8 cellular contexts compared by ENCODE assay signal in the genomic region with DNA sequence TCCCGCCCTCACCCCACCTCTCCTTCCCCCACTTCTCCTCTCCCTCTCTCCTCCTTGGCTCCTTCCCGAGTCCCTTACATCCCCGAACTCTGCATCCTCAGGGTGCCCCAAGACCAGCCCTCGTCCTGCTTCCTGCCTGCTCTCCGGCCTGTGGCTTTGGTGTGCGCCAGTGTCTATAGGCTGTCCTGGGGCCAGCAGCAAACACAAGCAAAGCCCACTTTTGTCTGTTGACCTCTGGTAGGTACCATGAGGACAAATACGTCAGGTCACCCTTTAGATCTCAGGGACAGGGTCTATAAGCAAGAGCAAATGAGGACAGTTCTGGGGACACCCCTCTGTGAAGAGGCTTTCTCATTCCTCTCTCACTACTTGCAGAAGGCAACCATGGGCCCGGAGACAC. TPM values are rescaled to one million over a fixed set of nuclear protein-coding genes. Genes with fewer than 3 reads are reported as not detected.
DNase-seq lines count a peak whose midpoint lies in the region; ATAC-seq, FAIRE-seq and TF ChIP-seq lines count a peak whose summit lies in the region.

No MANE protein-coding gene starts in this region.

- H3K4me3 Mint-ChIP-seq in naive B cell: peak overlapping the region; percentile 65 to 95 (median 91)

- no peak overlapping the region for H3K9ac ChIP-seq in HUES6 (ENCODE audit: low read length)

- TF ChIP-seq CTCF in A549 (IDR thresholded peaks at IDR 0.05): no peak
- TF ChIP-seq CTCF in bronchial epithelial cell (IDR thresholded peaks at IDR 0.05; ENCODE audit: insufficient read depth, low read length, severe bottlenecking): no peak
- TF ChIP-seq CTCF in adrenal gland (IDR thresholded peaks at IDR 0.05): no peak

- 0 out of 3 replicates have a peak, but pooled peaks cover 3% of the 10 kb centered on the region for H3K4me1 ChIP-seq in A549
- H3K4me1 ChIP-seq in HUES6 (ENCODE audit: control insufficient read depth, insufficient read depth, low read length): peaks cover 13% of the 10 kb centered on the region
- H3K4me1 ChIP-seq in adrenal gland (replicated peaks in 1 of 2): peaks cover 0 to 13% of the 10 kb centered on the region in 2 donors

- no peak for TF ChIP-seq EP300 in A549 (IDR thresholded peaks at IDR 0.05)

- H3K9me3 Mint-ChIP-seq in naive B cell: no peaks in the 10 kb centered on the region

- TF ChIP-seq POLR2A in A549 (IDR thresholded peaks at IDR 0.05; ENCODE audit: low read length): no peak
- no peak for TF ChIP-seq POLR2A in adrenal gland (IDR thresholded peaks at IDR 0.05)

- H3K9me3 ChIP-seq in A549 (no peaks in the 10 kb centered on the region), HUES6 (ENCODE audit: control insufficient read depth, insufficient read depth, low read depth, low read length) (no peaks in the 10 kb centered on the region), adrenal gland (replicated peaks in 1 of 3) (no peaks in the 10 kb centered on the region)

- DNase-seq in A549 (ENCODE audit: low read depth in 1 of 2, low spot score in 1 of 2): peak in 1 of 2 experiments; percentile 32
- DNase-seq in bronchial epithelial cell (ENCODE audit: low read depth): no peak
- DNase-seq in naive B cell: no peak
- DNase-seq in kidney tubule cell (ENCODE audit: low spot score): no peak
- no peak for DNase-seq in midbrain (lab: John Stamatoyannopoulos, UW)
- DNase-seq in adrenal gland: no peak
- no peak for DNase-seq in NCI-H446 treated with DMSO at 0.1 percent for 48 hours (lab: John Stamatoyannopoulos, UW)

- H3K36me3 Mint-ChIP-seq in naive B cell: no peaks in the 10 kb centered on the region

- H3K4me2 ChIP-seq in A549: peak overlapping the region; percentile 91

- H3K27me3 ChIP-seq in HUES6 (ENCODE audit: control insufficient read depth, insufficient read depth, low read length): peaks cover 34% of the 10 kb centered on the region
- no peaks in the 10 kb centered on the region for H3K27me3 ChIP-seq in bronchial epithelial cell (ENCODE audit: control insufficient read depth, insufficient read depth, low read length)
- no peaks in the 10 kb centered on the region for H3K27me3 ChIP-seq in adrenal gland

- peaks cover 13 to 15% (median 13%) of the 10 kb centered on the region in 3 donors for H3K4me1 Mint-ChIP-seq in naive B cell

- POLR2A ChIA-PET in A549 (lab: Yijun Ruan, JAX): interaction anchor here (1.2 kb wide), 1 partner anchor 11 kb away, joined by 4 read pairs; a partner anchor contains a TSS

- no peaks in the 10 kb centered on the region for H3K36me3 ChIP-seq in HUES6 (ENCODE audit: control insufficient read depth, insufficient read depth, low read length)
- no peaks in the 10 kb centered on the region for H3K36me3 ChIP-seq in bronchial epithelial cell (ENCODE audit: control insufficient read depth, insufficient read depth, low read length)
- no peaks in the 10 kb centered on the region for H3K36me3 ChIP-seq in adrenal gland (replicated peaks in 1 of 2)

- H3K27ac Mint-ChIP-seq in naive B cell: peak overlapping the region in 4 of 6 donors; percentile 70 to 89 (median 78)

- H3K27me3 Mint-ChIP-seq in naive B cell: peaks cover 15 to 22% (median 22%) of the 10 kb centered on the region in 3 donors

- peak overlapping the region; percentile 63 for H3K4me3 ChIP-seq in A549
- peak overlapping the region; percentile 67 for H3K4me3 ChIP-seq in HUES6 (ENCODE audit: low read depth, low read length)
- H3K4me3 ChIP-seq in bronchial epithelial cell (ENCODE audit: low read depth, low read length): peak overlapping the region; percentile 58
- H3K4me3 ChIP-seq in adrenal gland: peak overlapping the region in 1 of 4 donors; percentile 60

- CTCF ChIA-PET in A549 (lab: Yijun Ruan, JAX): interaction anchor here (0.7 to 46.6 kb wide), 6 partner anchors 8 to 91 kb away, joined by 3 to 1398 read pairs (median 8); a partner anchor contains a TSS

- FAIRE-seq in A549 (lab: Jason Lieb, UNC): no peak
- FAIRE-seq in bronchial epithelial cell (lab: Jason Lieb, UNC): no peak

- H3K27ac ChIP-seq in A549: peak overlapping the region; percentile 74 to 91
- H3K27ac ChIP-seq in HUES6 (ENCODE audit: low read depth, low read length): no peak overlapping the region
- H3K27ac ChIP-seq in adrenal gland: peak overlapping the region in 1 of 5 donors; percentile 75

- 36% methylated on average over 7 of the region's 8 CpGs for WGBS in A549 (ENCODE audit: missing lambda C conversion rate)
- WGBS in adrenal gland, 4 donors: 17 to 24% (median 21%) methylated on average over 7 to 8 of the region's 8 CpGs

- no peak for TF ChIP-seq RAD21 in A549 (conservative IDR thresholded peaks at IDR 0.05 in 1 of 2, IDR thresholded peaks at IDR 0.05 in 1 of 2)

- ATAC-seq in A549: peak; percentile 34 to 48; a peak in 5 of 6 replicates
- ATAC-seq in naive B cell (ENCODE audit: low read depth in 2 of 2): no peak

- intact Hi-C loops in adrenal gland (cut with DNase I): no loop called here

TF ChIP-seq in A549, 52 proteins besides CTCF, POLR2A, EP300 and RAD21:
- TF ChIP-seq CBX2 (IDR thresholded peaks at IDR 0.05; ENCODE audit: borderline replicate concordance, low read depth): no peak
- TF ChIP-seq EHMT2 (IDR thresholded peaks at IDR 0.05; ENCODE audit: low read depth): no peak
- no peak for TF ChIP-seq PHF8 (IDR thresholded peaks at IDR 0.05; ENCODE audit: borderline replicate concordance, low read depth)
- no peak for TF ChIP-seq CHD4 (IDR thresholded peaks at IDR 0.05; ENCODE audit: borderline replicate concordance)
- no peak for TF ChIP-seq RCOR1 (IDR thresholded peaks at IDR 0.05; ENCODE audit: low read depth, low read length)
- TF ChIP-seq, protein P1, sequence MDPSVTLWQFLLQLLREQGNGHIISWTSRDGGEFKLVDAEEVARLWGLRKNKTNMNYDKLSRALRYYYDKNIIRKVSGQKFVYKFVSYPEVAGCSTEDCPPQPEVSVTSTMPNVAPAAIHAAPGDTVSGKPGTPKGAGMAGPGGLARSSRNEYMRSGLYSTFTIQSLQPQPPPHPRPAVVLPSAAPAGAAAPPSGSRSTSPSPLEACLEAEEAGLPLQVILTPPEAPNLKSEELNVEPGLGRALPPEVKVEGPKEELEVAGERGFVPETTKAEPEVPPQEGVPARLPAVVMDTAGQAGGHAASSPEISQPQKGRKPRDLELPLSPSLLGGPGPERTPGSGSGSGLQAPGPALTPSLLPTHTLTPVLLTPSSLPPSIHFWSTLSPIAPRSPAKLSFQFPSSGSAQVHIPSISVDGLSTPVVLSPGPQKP (IDR thresholded peaks at IDR 0.05; ENCODE audit: low read depth, low read length): no peak
- no peak for TF ChIP-seq NR3C1 (IDR thresholded peaks at IDR 0.05)
- no peak for TF ChIP-seq POLR2AphosphoS2 (conservative IDR thresholded peaks at IDR 0.05; ENCODE audit: low read length)
- TF ChIP-seq HOXB13 (CRISPR knock-in tag; IDR thresholded peaks at IDR 0.05; ENCODE audit: low read depth): no peak
- no peak for TF ChIP-seq HEYL (CRISPR knock-in tag; IDR thresholded peaks at IDR 0.05)
- no peak for TF ChIP-seq ZSCAN20 (CRISPR knock-in tag; IDR thresholded peaks at IDR 0.05)
- TF ChIP-seq TFCP2L1 (CRISPR knock-in tag; IDR thresholded peaks at IDR 0.05): no peak
- TF ChIP-seq SREBF2 (IDR thresholded peaks at IDR 0.05): no peak
- TF ChIP-seq, protein P2, sequence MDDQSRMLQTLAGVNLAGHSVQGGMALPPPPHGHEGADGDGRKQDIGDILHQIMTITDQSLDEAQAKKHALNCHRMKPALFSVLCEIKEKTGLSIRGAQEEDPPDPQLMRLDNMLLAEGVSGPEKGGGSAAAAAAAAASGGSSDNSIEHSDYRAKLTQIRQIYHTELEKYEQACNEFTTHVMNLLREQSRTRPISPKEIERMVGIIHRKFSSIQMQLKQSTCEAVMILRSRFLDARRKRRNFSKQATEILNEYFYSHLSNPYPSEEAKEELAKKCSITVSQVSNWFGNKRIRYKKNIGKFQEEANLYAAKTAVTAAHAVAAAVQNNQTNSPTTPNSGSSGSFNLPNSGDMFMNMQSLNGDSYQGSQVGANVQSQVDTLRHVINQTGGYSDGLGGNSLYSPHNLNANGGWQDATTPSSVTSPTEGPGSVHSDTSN (IDR thresholded peaks at IDR 0.05): no peak
- TF ChIP-seq CBX8 (IDR thresholded peaks at IDR 0.05): no peak
- TF ChIP-seq RNF2 (IDR thresholded peaks at IDR 0.05; ENCODE audit: borderline replicate concordance, low read depth): no peak
- no peak for TF ChIP-seq NFE2L2 (conservative IDR thresholded peaks at IDR 0.05; ENCODE audit: low read length)
- no peak for TF ChIP-seq NPAS2 (CRISPR knock-in tag; IDR thresholded peaks at IDR 0.05; ENCODE audit: borderline replicate concordance)
- no peak for TF ChIP-seq ZFP36 (IDR thresholded peaks at IDR 0.05; ENCODE audit: borderline replicate concordance, partially characterized antibody)

RNA-seq across cellular contexts. Expression of a gene that starts 0.3 kb away (rescaled TPM):
- polyA plus RNA-seq in A549 (2011; rRNA removed) (19.1 and 19.3 TPM in 2 replicates), A549 (2017; fragmentation: RNase III; extraction: RNeasy Plus Mini Kit Qiagen cat#74134 plus additional on column Dnase treatment) (10.6 to 11.0 TPM (median 10.9 TPM) in 3 replicates), naive B cell (ENCODE audit: low read depth in 6 of 6) (1 to 10 TPM in 4 of 6 donors, under 1 TPM in 1, not detected in 1; 0.81 to 2.5 (median 1.6) TPM), adrenal gland (10 to 100 TPM; 33.4 to 53.6 (median 47.9) TPM)
- 12.3 and 13.7 TPM in 2 replicates for polyA plus RNA-seq in A549 (2012; cell fraction: cytosol; rRNA removed)
- 7.1 and 11.4 TPM in 2 replicates for polyA plus RNA-seq in A549 (2012; cell fraction: nucleus; rRNA removed)
- polyA minus RNA-seq in A549 (2011; rRNA and poly(A)+ RNA removed): 12.7 and 13.4 TPM in 2 replicates
- total RNA-seq in bronchial epithelial cell (8.2 and 21.4 TPM in 2 replicates), adrenal gland (10 to 100 TPM; 30.8 to 60.1 (median 42.4) TPM)

RNA-seq across cellular contexts. Expression of a gene that starts 10.2 kb away (rescaled TPM):
- 241 and 283 TPM in 2 replicates for polyA plus RNA-seq in A549 (2011; rRNA removed)
- 75.7 and 97.7 TPM in 2 replicates for polyA plus RNA-seq in A549 (2012; cell fraction: cytosol; rRNA removed)
- 151 and 159 TPM in 2 replicates for polyA plus RNA-seq in A549 (2012; cell fraction: nucleus; rRNA removed)
- polyA plus RNA-seq in A549 (2017; fragmentation: RNase III; extraction: RNeasy Plus Mini Kit Qiagen cat#74134 plus additional on column Dnase treatment): 104 to 111 TPM (median 108 TPM) in 3 replicates
- 151 and 163 TPM in 2 replicates for polyA minus RNA-seq in A549 (2011; rRNA and poly(A)+ RNA removed)
- 84.2 and 176 TPM in 2 replicates for total RNA-seq in bronchial epithelial cell
- polyA plus RNA-seq in naive B cell (ENCODE audit: low read depth in 6 of 6): 10 to 100 TPM in 1 of 6 donors, 1 to 10 TPM in 5; 1.3 to 10.5 (median 6.7) TPM
- total RNA-seq in adrenal gland: 100 to 1,000 TPM; 150 to 432 (median 283) TPM
- polyA plus RNA-seq in adrenal gland: 100 to 1,000 TPM in 2 of 3 donors, 10 to 100 TPM in 1; 77.9 to 403 (median 164) TPM

Comparison
In these comparisons a context has a peak if more than half of its experiments do, and no peak if none do; other contexts are left out.
1. ATAC-seq: peak in A549 (2 of 2); none in naive B cell (0 of 2).
2. RNA of a gene that starts 10.2 kb away (polyA plus RNA-seq): 75.7 to 283 TPM in A549 and 77.9 to 403 TPM in adrenal gland; 1.3 to 10.5 TPM in naive B cell; every median in the first group is over 4 times any median in the second.